In genomic region chr4:176902710-176903323, GRCh38 we compare ENCODE assay signal across 1 cellular context.
TF ChIP-seq lines count a peak whose summit lies in the region.

No MANE protein-coding gene starts in this region.

TF ChIP-seq in GM23338, 12 proteins besides CTCF, POLR2A, EP300 and RAD21 (continued from another document):
- TF ChIP-seq REST (IDR thresholded peaks at IDR 0.05; ENCODE audit: unreplicated experiment) (no peak), STAT1 (IDR thresholded peaks at IDR 0.05; ENCODE audit: unreplicated experiment) (no peak), EZH2 (IDR thresholded peaks at IDR 0.05; ENCODE audit: low read depth, unreplicated experiment) (no peak), JUNB (IDR thresholded peaks at IDR 0.05; ENCODE audit: unreplicated experiment) (no peak), EZH2phosphoT487 (IDR thresholded peaks at IDR 0.05; ENCODE audit: unreplicated experiment) (no peak), POLR2AphosphoS5 (IDR thresholded peaks at IDR 0.05; ENCODE audit: low read depth) (no peak), ETS1 (IDR thresholded peaks at IDR 0.05) (no peak), NANOG (IDR thresholded peaks at IDR 0.05; ENCODE audit: borderline replicate concordance) (no peak), ZNF331 (CRISPR knock-in tag; IDR thresholded peaks at IDR 0.05; ENCODE audit: low read depth) (no peak), CREB1 (CRISPR knock-in tag; IDR thresholded peaks at IDR 0.05; ENCODE audit: low read depth) (no peak)
